In genomic region chr5:1103505-1104326, GRCh38 we compare ENCODE assay signal across 8 cellular contexts. TPM values are rescaled to one million over a fixed set of nuclear protein-coding genes. Genes with fewer than 3 reads are reported as not detected.
DNase-seq lines count a peak whose midpoint lies in the region; ATAC-seq and TF ChIP-seq lines count a peak whose summit lies in the region.

No MANE protein-coding gene starts in this region.

- ATAC-seq in mucosa of descending colon (peak; percentile 54), HG02759 (IDR thresholded peaks at IDR 0.05; ENCODE audit: unreplicated experiment) (no peak), HG02610 (IDR thresholded peaks at IDR 0.05; ENCODE audit: unreplicated experiment) (no peak)
- ATAC-seq in activated CD4-positive, CD25-positive, alpha-beta regulatory T cell treated with anti-CD3 and anti-CD28 coated beads, Interleukin-2, amount 50 U/mL, for 24 hours = no peak

- intact Hi-C loops in mucosa of descending colon (cut with DNase I, micrococcal nuclease) = no loop called here

- DNase-seq in stimulated activated naive CD4-positive, alpha-beta T cell (lab: John Stamatoyannopoulos, UW) = peak in 5 of 6 experiments; percentile 18 to 52 (median 22)
- no peak for DNase-seq in stimulated activated naive CD4-positive, alpha-beta T cell treated with Interleukin-2 at 50 U/mL for 16 hours (lab: John Stamatoyannopoulos, UW)
- peak; percentile 46 to 54 for DNase-seq in dermis microvascular lymphatic vessel endothelial cell (ENCODE audit: low read depth in 2 of 2)
- peak; percentile 86 to 91 (median 86) for DNase-seq in mucosa of descending colon
- DNase-seq in NCI-H2081 (lab: John Stamatoyannopoulos, UW) = no peak

- no peak overlapping the region for H3K4me3 ChIP-seq in mucosa of descending colon

- no peaks in the 10 kb centered on the region for H3K9me3 ChIP-seq in mucosa of descending colon

- H3K4me1 ChIP-seq in mucosa of descending colon (ENCODE audit: low read depth) = peaks cover 65% of the 10 kb centered on the region

- no peaks in the 10 kb centered on the region for H3K36me3 ChIP-seq in mucosa of descending colon (ENCODE audit: low read depth)

- no peak for TF ChIP-seq CTCF in mucosa of descending colon (IDR thresholded peaks at IDR 0.05)

RNA-seq across cellular contexts. Expression of gene SLC12A7, which starts 8.1 kb away (rescaled TPM):
- 20.2 and 32.2 TPM in 2 replicates for total RNA-seq in dermis microvascular lymphatic vessel endothelial cell
- 10 to 100 TPM; 80.5 to 97.4 (median 94.1) TPM for total RNA-seq in mucosa of descending colon

Comparison
In these comparisons a context has a peak if more than half of its experiments do, and no peak if none do; other contexts are left out.
1. DNase-seq: peak in stimulated activated naive CD4-positive, alpha-beta T cell (5 of 6), dermis microvascular lymphatic vessel endothelial cell (2 of 2) and mucosa of descending colon (3 of 3); none in stimulated activated naive CD4-positive, alpha-beta T cell treated with Interleukin-2 at 50 U/mL for 16 hours (single experiment) and NCI-H2081 (0 of 2).